8 cellular contexts compared by ENCODE assay signal in genomic region chr3:177597325-177598109, GRCh38.
DNase-seq lines count a peak whose midpoint lies in the region; ATAC-seq and TF ChIP-seq lines count a peak whose summit lies in the region.

No MANE protein-coding gene starts in this region.

- no peaks in the 10 kb centered on the region for H3K79me2 ChIP-seq in Loucy (ENCODE audit: insufficient read depth, low read length)

- H3K9me3 Mint-ChIP-seq in chondrocyte (ENCODE audit: low read depth): no peaks in the 10 kb centered on the region

- TF ChIP-seq CTCF in Loucy (conservative IDR thresholded peaks at IDR 0.05; ENCODE audit: low read length): no peak
- TF ChIP-seq CTCF in chondrocyte (IDR thresholded peaks at IDR 0.05): no peak
- TF ChIP-seq CTCF in lung (IDR thresholded peaks at IDR 0.05; ENCODE audit: control extremely low read depth, extremely low read depth): no peak
- no peak for TF ChIP-seq CTCF in thoracic aorta (IDR thresholded peaks at IDR 0.05)

- peak overlapping the region; percentile 22 for H2AFZ ChIP-seq in Loucy (ENCODE audit: low read length)

- H3K27me3 Mint-ChIP-seq in chondrocyte (ENCODE audit: low read depth): no peaks in the 10 kb centered on the region

- WGBS in lung, 2 donors: 12 to 14% methylated on average over 10 of the region's 10 CpGs

- H3K4me1 Mint-ChIP-seq in chondrocyte (ENCODE audit: low read depth): peaks cover 72% of the 10 kb centered on the region

- no peaks in the 10 kb centered on the region for H3K36me3 Mint-ChIP-seq in chondrocyte (ENCODE audit: low read depth)

- ATAC-seq in GM21619 (IDR thresholded peaks at IDR 0.05; ENCODE audit: unreplicated experiment) (peak; percentile 85), lung (ENCODE audit: insufficient read depth, low FRiP score) (no peak), thoracic aorta (ENCODE audit: insufficient number of reproducible peaks, low FRiP score, low read depth) (peak; percentile 55)

- peak overlapping the region; percentile 75 for H3K27ac Mint-ChIP-seq in chondrocyte (ENCODE audit: unreplicated experiment)

- no peaks in the 10 kb centered on the region for H4K20me1 ChIP-seq in Loucy (ENCODE audit: insufficient read depth, low read length, poor library complexity, severe bottlenecking)

- no peaks in the 10 kb centered on the region for H3F3A ChIP-seq in Loucy (ENCODE audit: low read depth)

- DNase-seq in GM04503 (ENCODE audit: low read depth) (peak; percentile 86), SK-N-DZ (ENCODE audit: low spot score) (peak; percentile 73), chondrocyte (ENCODE audit: low spot score) (no peak), lung (ENCODE audit: low spot score) (peak; percentile 35), thoracic aorta (ENCODE audit: low spot score) (no peak), HEK293T (ENCODE audit: extremely low spot score) (no peak)

- CTCF ChIA-PET in HEK293T (lab: Yijun Ruan, JAX): no interaction called here

- peak overlapping the region; percentile 53 for H3K4me3 ChIP-seq in Loucy (ENCODE audit: low read length, poor library complexity, severe bottlenecking)
- no peak overlapping the region for H3K4me3 ChIP-seq in lung
- peak overlapping the region; percentile 54 for H3K4me3 ChIP-seq in thoracic aorta

- no peaks in the 10 kb centered on the region for H3K36me3 ChIP-seq in Loucy (ENCODE audit: insufficient read depth, low read length)
- no peaks in the 10 kb centered on the region for H3K36me3 ChIP-seq in lung (ENCODE audit: control insufficient read depth in 2 of 2, insufficient read depth in 2 of 2, low read length in 2 of 2)
- H3K36me3 ChIP-seq in thoracic aorta: no peaks in the 10 kb centered on the region

- peak overlapping the region; percentile 71 for H3K4me2 ChIP-seq in Loucy (ENCODE audit: low read depth, low read length, poor library complexity, severe bottlenecking)

- POLR2A ChIA-PET in HEK293T (lab: Yijun Ruan, JAX): no interaction called here

- H3K4me3 Mint-ChIP-seq in chondrocyte (ENCODE audit: unreplicated experiment): no peak overlapping the region

- H3K9me3 ChIP-seq in Loucy (ENCODE audit: insufficient read depth, low read depth, low read length): no peaks in the 10 kb centered on the region
- H3K9me3 ChIP-seq in lung (ENCODE audit: control insufficient read depth in 2 of 2, insufficient read depth in 1 of 2, low read length in 1 of 2): no peaks in the 10 kb centered on the region
- H3K9me3 ChIP-seq in thoracic aorta: no peaks in the 10 kb centered on the region

- H3K4me1 ChIP-seq in Loucy (ENCODE audit: insufficient read depth, low read length, poor library complexity, severe bottlenecking): peaks cover 81% of the 10 kb centered on the region
- H3K4me1 ChIP-seq in lung (ENCODE audit: control insufficient read depth in 2 of 2, insufficient read depth in 2 of 2, low read length in 2 of 2): peaks cover 4 to 32% of the 10 kb centered on the region in 2 donors
- peaks cover 33 to 69% of the 10 kb centered on the region in 2 donors for H3K4me1 ChIP-seq in thoracic aorta (ENCODE audit: control insufficient read depth in 1 of 2, low read depth in 2 of 2)

- H3K27ac ChIP-seq in lung (ENCODE audit: low read depth in 1 of 2, low read length in 1 of 2) (peak overlapping the region; percentile 4 to 40), thoracic aorta (peak overlapping the region; percentile 59 to 84)

- peak overlapping the region; percentile 67 for H3K9ac ChIP-seq in Loucy (ENCODE audit: low read depth, low read length, poor library complexity, severe bottlenecking)

- H3K27me3 ChIP-seq in Loucy (ENCODE audit: insufficient read depth, low read length, poor library complexity, severe bottlenecking): no peaks in the 10 kb centered on the region
- H3K27me3 ChIP-seq in lung (ENCODE audit: control insufficient read depth, insufficient read depth): no peaks in the 10 kb centered on the region
- no peaks in the 10 kb centered on the region for H3K27me3 ChIP-seq in thoracic aorta (replicated peaks; ENCODE audit: insufficient read depth)

- no peaks in the 10 kb centered on the region for H3K9me2 ChIP-seq in Loucy (replicated peaks; ENCODE audit: low read depth, low read length)

TF ChIP-seq in HEK293T, 16 proteins besides CTCF, POLR2A, EP300 and RAD21:
- no peak for TF ChIP-seq LEF1 (IDR thresholded peaks at IDR 0.05; ENCODE audit: borderline replicate concordance)
- TF ChIP-seq FOXK2 (IDR thresholded peaks at IDR 0.05): no peak
- TF ChIP-seq, protein P1, sequence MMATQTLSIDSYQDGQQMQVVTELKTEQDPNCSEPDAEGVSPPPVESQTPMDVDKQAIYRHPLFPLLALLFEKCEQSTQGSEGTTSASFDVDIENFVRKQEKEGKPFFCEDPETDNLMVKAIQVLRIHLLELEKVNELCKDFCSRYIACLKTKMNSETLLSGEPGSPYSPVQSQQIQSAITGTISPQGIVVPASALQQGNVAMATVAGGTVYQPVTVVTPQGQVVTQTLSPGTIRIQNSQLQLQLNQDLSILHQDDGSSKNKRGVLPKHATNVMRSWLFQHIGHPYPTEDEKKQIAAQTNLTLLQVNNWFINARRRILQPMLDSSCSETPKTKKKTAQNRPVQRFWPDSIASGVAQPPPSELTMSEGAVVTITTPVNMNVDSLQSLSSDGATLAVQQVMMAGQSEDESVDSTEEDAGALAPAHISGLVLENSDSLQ (IDR thresholded peaks at IDR 0.05): no peak

Comparison
In these comparisons a context has a peak if more than half of its experiments do, and no peak if none do; other contexts are left out.
1. DNase-seq: peak in GM04503 (single experiment), SK-N-DZ (single experiment) and lung (single experiment); none in chondrocyte (single experiment), thoracic aorta (single experiment) and HEK293T (single experiment).